16 cellular contexts compared by ENCODE assay signal in genomic region chr7:105229641-105230040, GRCh38.
"Had no signal": no experiment of that assay in that cellular context is flagged by ENCODE, and none has a peak within 500 bp of the region (broad histone marks: within the 10 kb centered on the region; RNA-seq: fewer than 3 reads in every experiment).

No MANE protein-coding gene starts in this region.

- DNase-seq: activated CD4-positive, alpha-beta T cell treated with anti-CD3 and anti-CD28 coated beads for 1 hour; activated CD4-positive, alpha-beta T cell treated with anti-CD3 and anti-CD28 coated beads, Interleukin-2, amount 50 U/mL, for 4 hours; activated gamma-delta T cell; adrenal gland; erythroblast; heart right ventricle; left cardiac atrium; nucleus accumbens; posterior cingulate gyrus; sigmoid colon; stimulated activated naive CD4-positive, alpha-beta T cell had no signal

- H3K27me3 Mint-ChIP-seq: activated naive CD4-positive, alpha-beta T cell treated with anti-CD3 and anti-CD28 coated beads, Interleukin-2, amount 50 U/mL, for 24 hours; natural killer cell treated with Interleukin-12 subunit alpha and Interleukin-12 subunit beta and Interleukin-15 and Interleukin-18, amount 100 ng/mL, for 72 hours had no signal

- H3K27ac ChIP-seq: adrenal gland, cardiac muscle cell, heart right ventricle, sigmoid colon, tibial nerve had no signal

- H3K4me3 ChIP-seq: adrenal gland, cardiac muscle cell, heart right ventricle, sigmoid colon, tibial nerve had no signal

- H3K9me3 ChIP-seq: adrenal gland, sigmoid colon had no signal

- H3K4me3 Mint-ChIP-seq: activated naive CD4-positive, alpha-beta T cell treated with anti-CD3 and anti-CD28 coated beads, Interleukin-2, amount 50 U/mL, for 24 hours; natural killer cell treated with Interleukin-12 subunit alpha and Interleukin-12 subunit beta and Interleukin-15 and Interleukin-18, amount 100 ng/mL, for 72 hours had no signal

- FAIRE-seq: urothelium cell line had no signal

- H3K27ac Mint-ChIP-seq: activated naive CD4-positive, alpha-beta T cell treated with anti-CD3 and anti-CD28 coated beads, Interleukin-2, amount 50 U/mL, for 24 hours; natural killer cell treated with Interleukin-12 subunit alpha and Interleukin-12 subunit beta and Interleukin-15 and Interleukin-18, amount 100 ng/mL, for 72 hours had no signal

- H3K9me3 Mint-ChIP-seq: natural killer cell treated with Interleukin-12 subunit alpha and Interleukin-12 subunit beta and Interleukin-15 and Interleukin-18, amount 100 ng/mL, for 72 hours had no signal

- H3K36me3 ChIP-seq: adrenal gland, cardiac muscle cell, sigmoid colon had no signal

- H3K36me3 Mint-ChIP-seq: natural killer cell treated with Interleukin-12 subunit alpha and Interleukin-12 subunit beta and Interleukin-15 and Interleukin-18, amount 100 ng/mL, for 72 hours had no signal

- H3K27me3 ChIP-seq: adrenal gland, cardiac muscle cell, heart right ventricle, sigmoid colon, tibial nerve had no signal
